In the genomic region with DNA sequence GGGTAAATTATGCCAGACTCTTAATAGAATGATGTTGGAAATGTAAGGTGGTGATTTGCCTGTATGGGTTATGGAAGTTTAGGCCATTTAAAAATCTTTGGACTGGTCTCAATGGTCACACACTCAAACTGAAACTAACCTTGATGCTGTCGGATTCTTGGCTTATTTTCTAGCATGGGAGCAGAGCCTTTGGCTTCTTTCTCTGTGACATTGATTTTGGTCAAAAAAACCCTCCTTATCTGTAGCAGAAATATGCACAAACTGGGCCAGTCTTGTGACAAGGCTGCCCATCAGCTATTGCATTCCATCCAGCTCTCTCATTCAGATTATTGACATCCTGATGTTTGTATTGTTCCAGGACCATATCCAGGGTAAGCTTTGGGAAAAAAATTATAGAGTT, we compare ENCODE assay signal across 21 cellular contexts. TPM values are rescaled to one million over a fixed set of nuclear protein-coding genes. Genes with fewer than 3 reads are reported as not detected.
DNase-seq lines count a peak whose midpoint lies in the region; ATAC-seq and TF ChIP-seq lines count a peak whose summit lies in the region.
"Had no signal": no experiment of that assay in that cellular context is flagged by ENCODE, and none has a peak within 500 bp of the region (broad histone marks: within the 10 kb centered on the region; RNA-seq: fewer than 3 reads in every experiment).

No MANE protein-coding gene starts in this region.

- no peaks in the 10 kb centered on the region for H3K4me1 Mint-ChIP-seq in naive thymus-derived CD4-positive, alpha-beta T cell
- H3K4me1 Mint-ChIP-seq: CD14-positive monocyte had no signal

- H3K36me3 ChIP-seq in KOPT-K1 (ENCODE audit: insufficient read depth, low read length) (no peaks in the 10 kb centered on the region), psoas muscle (ENCODE audit: insufficient read depth in 1 of 2, low read depth in 1 of 2) (peaks cover 0 to 22% of the 10 kb centered on the region in 2 donors)
- H3K36me3 ChIP-seq in naive thymus-derived CD4-positive, alpha-beta T cell (ENCODE audit: control insufficient read depth in 2 of 3, insufficient read depth in 3 of 3, low read length in 3 of 3) = no peaks in the 10 kb centered on the region

- H3K27ac Mint-ChIP-seq in naive thymus-derived CD4-positive, alpha-beta T cell = no peak overlapping the region
- H3K27ac Mint-ChIP-seq: B cell, CD14-positive monocyte had no signal

- H3K4me3 Mint-ChIP-seq in naive thymus-derived CD4-positive, alpha-beta T cell = no peak overlapping the region
- H3K4me3 Mint-ChIP-seq: B cell had no signal

- intact Hi-C loops in psoas muscle (cut with DNase I) = loop anchor here in 1 of 2 donors (5.0 kb wide), 1 partner anchor 33 kb away; no protein-coding TSS in a partner anchor
- intact Hi-C loops in naive thymus-derived CD4-positive, alpha-beta T cell (cut with micrococcal nuclease) = no loop called here

- no peak for TF ChIP-seq CTCF in psoas muscle (IDR thresholded peaks at IDR 0.05)

- H3K4me3 ChIP-seq in psoas muscle = peak overlapping the region; percentile 7
- no peak overlapping the region for H3K4me3 ChIP-seq in naive thymus-derived CD4-positive, alpha-beta T cell (ENCODE audit: low read length)
- H3K4me3 ChIP-seq: GM12878, SK-N-MC had no signal

- ATAC-seq in psoas muscle (no peak), HG02610 (IDR thresholded peaks at IDR 0.05; ENCODE audit: unreplicated experiment) (no peak)
- no peak for ATAC-seq in naive thymus-derived CD4-positive, alpha-beta T cell
- ATAC-seq: GM12878 had no signal

- H3K27me3 Mint-ChIP-seq in naive thymus-derived CD4-positive, alpha-beta T cell = no peaks in the 10 kb centered on the region
- H3K27me3 Mint-ChIP-seq: B cell had no signal

- no peaks in the 10 kb centered on the region for H3K9me3 ChIP-seq in KOPT-K1 (ENCODE audit: insufficient read depth, low read length, poor library complexity, severe bottlenecking)
- H3K9me3 ChIP-seq in psoas muscle = no peaks in the 10 kb centered on the region
- H3K9me3 ChIP-seq in naive thymus-derived CD4-positive, alpha-beta T cell (ENCODE audit: control insufficient read depth in 2 of 3, low read length in 3 of 3) = no peaks in the 10 kb centered on the region

- H3K27me3 ChIP-seq in psoas muscle (ENCODE audit: insufficient read depth in 3 of 3, low read length in 2 of 3) = no peaks in the 10 kb centered on the region
- H3K27me3 ChIP-seq in naive thymus-derived CD4-positive, alpha-beta T cell (ENCODE audit: control insufficient read depth in 2 of 2, insufficient read depth in 2 of 2, low read length in 2 of 2) = no peaks in the 10 kb centered on the region

- 12 to 30% (median 29%) methylated on average over 1 of the region's 1 CpG for WGBS in psoas muscle, 3 donors

- H3K36me3 Mint-ChIP-seq in naive thymus-derived CD4-positive, alpha-beta T cell = no peaks in the 10 kb centered on the region
- H3K36me3 Mint-ChIP-seq: CD14-positive monocyte had no signal

- H3K27ac ChIP-seq in KOPT-K1 (ENCODE audit: low read depth, low read length, poor library complexity, severe bottlenecking) (peak overlapping the region; percentile 23), angular gyrus (ENCODE audit: low read depth, low read length) (peak overlapping the region; percentile 30), cingulate gyrus (ENCODE audit: low read depth, low read length) (peak overlapping the region; percentile 44), psoas muscle (peak overlapping the region; percentile 43)
- H3K27ac ChIP-seq in naive thymus-derived CD4-positive, alpha-beta T cell (ENCODE audit: low read depth, low read length) = no peak overlapping the region
- H3K27ac ChIP-seq: RWPE1, SK-N-MC had no signal

- CTCF ChIA-PET in naive thymus-derived CD4-positive, alpha-beta T cell (lab: Charles Lee) = no interaction called here

- POLR2A ChIA-PET in naive thymus-derived CD4-positive, alpha-beta T cell (lab: Charles Lee) = no interaction called here

- H3K4me1 ChIP-seq in psoas muscle = peaks cover 28% of the 10 kb centered on the region
- H3K4me1 ChIP-seq in naive thymus-derived CD4-positive, alpha-beta T cell (ENCODE audit: control insufficient read depth in 2 of 2, insufficient read depth in 2 of 2, low read length in 2 of 2) = no peaks in the 10 kb centered on the region

- no peaks in the 10 kb centered on the region for H3K9me3 Mint-ChIP-seq in naive thymus-derived CD4-positive, alpha-beta T cell

- no peak for DNase-seq in psoas muscle
- no peak for DNase-seq in naive thymus-derived CD4-positive, alpha-beta T cell
- no peak for DNase-seq in DMS153 (lab: John Stamatoyannopoulos, UW)
- no peak for DNase-seq in NCI-H2196 (lab: John Stamatoyannopoulos, UW; ENCODE audit: unreplicated experiment)
- DNase-seq: Kasumi-1, NCI-H1048, NCI-H1417 treated with DMSO at 0.1 percent for 48 hours, NCI-H187, NCI-H446 treated with DMSO at 0.1 percent for 48 hours, NCI-H526 treated with DMSO at 0.1 percent for 48 hours, SHP77 treated with DMSO at 0.1 percent for 48 hours had no signal

RNA-seq across cellular contexts. Expression of a gene that starts 35.9 kb away (rescaled TPM):
- 100 to 1,000 TPM in 3 of 4 donors, 10 to 100 TPM in 1; 99.6 to 336 (median 123) TPM for total RNA-seq in psoas muscle
- polyA plus RNA-seq in psoas muscle = 100 to 1,000 TPM in 1 of 3 donors, 10 to 100 TPM in 2; 86.4 to 101 (median 99.9) TPM
- total RNA-seq in naive thymus-derived CD4-positive, alpha-beta T cell = not detected
- polyA plus RNA-seq in naive thymus-derived CD4-positive, alpha-beta T cell = not detected
- total RNA-seq: B cell, GM12878, MCF 10A had no signal
- polyA plus RNA-seq: CD14-positive monocyte, GM12878 had no signal

Comparison
In these comparisons a context has a peak if more than half of its experiments do, and no peak if none do; other contexts are left out.
1. RNA of a gene that starts 35.9 kb away (total RNA-seq): 99.6 to 336 TPM in psoas muscle; not detected in naive thymus-derived CD4-positive, alpha-beta T cell; every median in the first group is over 10 times any median in the second.